ENCODE assay signal across 1 cellular context in the genomic region with DNA sequence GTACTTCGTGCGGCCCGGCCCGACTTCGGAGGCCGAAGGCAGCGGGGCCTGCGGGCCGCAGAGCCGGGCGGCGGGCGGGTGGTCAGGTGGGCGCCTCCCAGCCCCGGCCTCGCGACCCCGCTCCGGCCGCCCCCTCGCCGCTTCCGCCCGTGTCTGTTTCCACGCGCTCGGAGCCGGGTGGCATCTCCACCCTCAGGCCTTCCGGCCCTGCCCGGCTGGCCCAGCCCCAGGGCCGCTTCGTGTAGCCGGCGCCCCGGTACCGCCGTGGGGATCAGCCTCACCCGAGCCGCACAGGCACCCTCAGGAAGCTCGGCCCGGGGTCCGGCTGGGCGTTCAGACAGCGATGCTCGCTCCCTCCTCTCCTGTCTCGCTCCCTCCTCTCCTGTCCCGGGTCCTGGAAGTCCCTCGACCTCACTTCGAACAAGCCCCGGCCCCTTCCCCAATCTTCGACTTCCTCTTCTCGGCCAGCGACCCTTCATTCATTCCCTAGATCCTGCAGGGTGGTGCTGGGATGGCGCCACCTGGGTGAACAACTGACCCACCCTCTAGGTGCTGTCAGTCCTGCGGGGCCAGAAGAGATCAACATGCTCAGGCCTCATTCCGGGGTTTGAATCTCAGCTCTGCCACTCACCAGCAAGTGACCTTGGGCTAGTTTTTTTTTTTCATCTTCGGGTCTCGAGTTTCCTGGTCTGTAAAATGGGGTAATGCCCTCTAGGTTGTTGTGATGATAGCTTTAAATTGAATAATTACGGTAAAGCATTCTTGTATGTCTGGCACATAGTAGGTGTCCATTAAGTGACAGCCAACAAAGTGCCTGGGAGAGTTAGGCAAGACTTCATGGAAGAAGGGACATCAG.
TF ChIP-seq lines count a peak whose summit lies in the region.

No MANE protein-coding gene starts in this region.

TF ChIP-seq in HepG2, 621 proteins besides CTCF, POLR2A, EP300 and RAD21 (continued from another document and continues in another):
- TF ChIP-seq, protein P1, sequence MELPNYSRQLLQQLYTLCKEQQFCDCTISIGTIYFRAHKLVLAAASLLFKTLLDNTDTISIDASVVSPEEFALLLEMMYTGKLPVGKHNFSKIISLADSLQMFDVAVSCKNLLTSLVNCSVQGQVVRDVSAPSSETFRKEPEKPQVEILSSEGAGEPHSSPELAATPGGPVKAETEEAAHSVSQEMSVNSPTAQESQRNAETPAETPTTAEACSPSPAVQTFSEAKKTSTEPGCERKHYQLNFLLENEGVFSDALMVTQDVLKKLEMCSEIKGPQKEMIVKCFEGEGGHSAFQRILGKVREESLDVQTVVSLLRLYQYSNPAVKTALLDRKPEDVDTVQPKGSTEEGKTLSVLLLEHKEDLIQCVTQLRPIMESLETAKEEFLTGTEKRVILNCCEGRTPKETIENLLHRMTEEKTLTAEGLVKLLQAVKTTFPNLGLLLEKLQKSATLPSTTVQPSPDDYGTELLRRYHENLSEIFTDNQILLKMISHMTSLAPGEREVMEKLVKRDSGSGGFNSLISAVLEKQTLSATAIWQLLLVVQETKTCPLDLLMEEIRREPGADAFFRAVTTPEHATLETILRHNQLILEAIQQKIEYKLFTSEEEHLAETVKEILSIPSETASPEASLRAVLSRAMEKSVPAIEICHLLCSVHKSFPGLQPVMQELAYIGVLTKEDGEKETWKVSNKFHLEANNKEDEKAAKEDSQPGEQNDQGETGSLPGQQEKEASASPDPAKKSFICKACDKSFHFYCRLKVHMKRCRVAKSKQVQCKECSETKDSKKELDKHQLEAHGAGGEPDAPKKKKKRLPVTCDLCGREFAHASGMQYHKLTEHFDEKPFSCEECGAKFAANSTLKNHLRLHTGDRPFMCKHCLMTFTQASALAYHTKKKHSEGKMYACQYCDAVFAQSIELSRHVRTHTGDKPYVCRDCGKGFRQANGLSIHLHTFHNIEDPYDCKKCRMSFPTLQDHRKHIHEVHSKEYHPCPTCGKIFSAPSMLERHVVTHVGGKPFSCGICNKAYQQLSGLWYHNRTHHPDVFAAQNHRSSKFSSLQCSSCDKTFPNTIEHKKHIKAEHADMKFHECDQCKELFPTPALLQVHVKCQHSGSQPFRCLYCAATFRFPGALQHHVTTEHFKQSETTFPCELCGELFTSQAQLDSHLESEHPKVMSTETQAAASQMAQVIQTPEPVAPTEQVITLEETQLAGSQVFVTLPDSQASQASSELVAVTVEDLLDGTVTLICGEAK (IDR thresholded peaks at IDR 0.05), result no peak
- TF ChIP-seq, protein P1 (CRISPR knock-in tag; IDR thresholded peaks at IDR 0.05), result peak; percentile 11; the same call in 1 of the 2 replicates
- TF ChIP-seq ELF1 (CRISPR knock-in tag; IDR thresholded peaks at IDR 0.05), result peak; percentile 39; the same call in 1 of the 2 replicates
- TF ChIP-seq, protein P2, sequence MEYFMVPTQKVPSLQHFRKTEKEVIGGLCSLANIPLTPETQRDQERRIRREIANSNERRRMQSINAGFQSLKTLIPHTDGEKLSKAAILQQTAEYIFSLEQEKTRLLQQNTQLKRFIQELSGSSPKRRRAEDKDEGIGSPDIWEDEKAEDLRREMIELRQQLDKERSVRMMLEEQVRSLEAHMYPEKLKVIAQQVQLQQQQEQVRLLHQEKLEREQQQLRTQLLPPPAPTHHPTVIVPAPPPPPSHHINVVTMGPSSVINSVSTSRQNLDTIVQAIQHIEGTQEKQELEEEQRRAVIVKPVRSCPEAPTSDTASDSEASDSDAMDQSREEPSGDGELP (IDR thresholded peaks at IDR 0.05; ENCODE audit: borderline replicate concordance, low read depth), result peak; percentile 49; the same call in 1 of the 2 replicates
- no peak for TF ChIP-seq ELF3 (CRISPR knock-in tag; IDR thresholded peaks at IDR 0.05)
- no peak for TF ChIP-seq NR2F2 (IDR thresholded peaks at IDR 0.05; ENCODE audit: borderline replicate concordance, low read depth)
- no peak for TF ChIP-seq ZFP41 (CRISPR knock-in tag; IDR thresholded peaks at IDR 0.05; ENCODE audit: borderline replicate concordance)
- TF ChIP-seq RBM22 (optimal IDR thresholded peaks at IDR 0.05; ENCODE audit: low read length), result no peak
- TF ChIP-seq LCORL (IDR thresholded peaks at IDR 0.05), result no peak
- TF ChIP-seq LCORL (CRISPR knock-in tag; IDR thresholded peaks at IDR 0.05), result no peak; the same call in 1 of the 2 replicates
- TF ChIP-seq, protein P3, sequence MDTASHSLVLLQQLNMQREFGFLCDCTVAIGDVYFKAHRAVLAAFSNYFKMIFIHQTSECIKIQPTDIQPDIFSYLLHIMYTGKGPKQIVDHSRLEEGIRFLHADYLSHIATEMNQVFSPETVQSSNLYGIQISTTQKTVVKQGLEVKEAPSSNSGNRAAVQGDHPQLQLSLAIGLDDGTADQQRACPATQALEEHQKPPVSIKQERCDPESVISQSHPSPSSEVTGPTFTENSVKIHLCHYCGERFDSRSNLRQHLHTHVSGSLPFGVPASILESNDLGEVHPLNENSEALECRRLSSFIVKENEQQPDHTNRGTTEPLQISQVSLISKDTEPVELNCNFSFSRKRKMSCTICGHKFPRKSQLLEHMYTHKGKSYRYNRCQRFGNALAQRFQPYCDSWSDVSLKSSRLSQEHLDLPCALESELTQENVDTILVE (CRISPR knock-in tag; IDR thresholded peaks at IDR 0.05), result no peak; the same call in 1 of the 2 replicates
- TF ChIP-seq BRCA1 (CRISPR knock-in tag; IDR thresholded peaks at IDR 0.05), result 0 out of 2 replicates have a peak, but pooled peaks have one; percentile 63
- TF ChIP-seq ZNF263 (CRISPR knock-in tag; IDR thresholded peaks at IDR 0.05), result peak; percentile 50
- peak; percentile 63; the same call in 1 of the 2 replicates for TF ChIP-seq EEA1 (CRISPR knock-in tag; IDR thresholded peaks at IDR 0.05; ENCODE audit: borderline replicate concordance)
- no peak for TF ChIP-seq ZNF616 (CRISPR knock-in tag; IDR thresholded peaks at IDR 0.05; ENCODE audit: low read depth)
- peak; percentile 78; the same call in 1 of the 2 replicates for TF ChIP-seq ZSCAN20 (CRISPR knock-in tag; IDR thresholded peaks at IDR 0.05; ENCODE audit: borderline replicate concordance)
- TF ChIP-seq, protein P4, sequence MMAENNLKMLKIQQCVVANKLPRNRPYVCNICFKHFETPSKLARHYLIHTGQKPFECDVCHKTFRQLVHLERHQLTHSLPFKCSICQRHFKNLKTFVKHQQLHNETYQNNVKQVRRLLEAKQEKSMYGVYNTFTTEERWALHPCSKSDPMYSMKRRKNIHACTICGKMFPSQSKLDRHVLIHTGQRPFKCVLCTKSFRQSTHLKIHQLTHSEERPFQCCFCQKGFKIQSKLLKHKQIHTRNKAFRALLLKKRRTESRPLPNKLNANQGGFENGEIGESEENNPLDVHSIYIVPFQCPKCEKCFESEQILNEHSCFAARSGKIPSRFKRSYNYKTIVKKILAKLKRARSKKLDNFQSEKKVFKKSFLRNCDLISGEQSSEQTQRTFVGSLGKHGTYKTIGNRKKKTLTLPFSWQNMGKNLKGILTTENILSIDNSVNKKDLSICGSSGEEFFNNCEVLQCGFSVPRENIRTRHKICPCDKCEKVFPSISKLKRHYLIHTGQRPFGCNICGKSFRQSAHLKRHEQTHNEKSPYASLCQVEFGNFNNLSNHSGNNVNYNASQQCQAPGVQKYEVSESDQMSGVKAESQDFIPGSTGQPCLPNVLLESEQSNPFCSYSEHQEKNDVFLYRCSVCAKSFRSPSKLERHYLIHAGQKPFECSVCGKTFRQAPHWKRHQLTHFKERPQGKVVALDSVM (CRISPR knock-in tag; IDR thresholded peaks at IDR 0.05), result peak; percentile 71; the same call in 1 of the 2 replicates
- TF ChIP-seq HHEX (CRISPR knock-in tag; IDR thresholded peaks at IDR 0.05), result no peak
- no peak for TF ChIP-seq SP2 (CRISPR knock-in tag; IDR thresholded peaks at IDR 0.05)
- peak; percentile 46 for TF ChIP-seq FOXA3 (CRISPR knock-in tag; IDR thresholded peaks at IDR 0.05)
- TF ChIP-seq CCAR2 (optimal IDR thresholded peaks at IDR 0.05; ENCODE audit: low read depth, low read length), result no peak
- no peak; the same call in 1 of the 2 replicates for TF ChIP-seq PITX1 (CRISPR knock-in tag; IDR thresholded peaks at IDR 0.05)
- TF ChIP-seq, protein P5, sequence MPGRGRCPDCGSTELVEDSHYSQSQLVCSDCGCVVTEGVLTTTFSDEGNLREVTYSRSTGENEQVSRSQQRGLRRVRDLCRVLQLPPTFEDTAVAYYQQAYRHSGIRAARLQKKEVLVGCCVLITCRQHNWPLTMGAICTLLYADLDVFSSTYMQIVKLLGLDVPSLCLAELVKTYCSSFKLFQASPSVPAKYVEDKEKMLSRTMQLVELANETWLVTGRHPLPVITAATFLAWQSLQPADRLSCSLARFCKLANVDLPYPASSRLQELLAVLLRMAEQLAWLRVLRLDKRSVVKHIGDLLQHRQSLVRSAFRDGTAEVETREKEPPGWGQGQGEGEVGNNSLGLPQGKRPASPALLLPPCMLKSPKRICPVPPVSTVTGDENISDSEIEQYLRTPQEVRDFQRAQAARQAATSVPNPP (CRISPR knock-in tag; IDR thresholded peaks at IDR 0.05), result peak; percentile 46; the same call in 1 of the 2 replicates
- TF ChIP-seq, protein P6, sequence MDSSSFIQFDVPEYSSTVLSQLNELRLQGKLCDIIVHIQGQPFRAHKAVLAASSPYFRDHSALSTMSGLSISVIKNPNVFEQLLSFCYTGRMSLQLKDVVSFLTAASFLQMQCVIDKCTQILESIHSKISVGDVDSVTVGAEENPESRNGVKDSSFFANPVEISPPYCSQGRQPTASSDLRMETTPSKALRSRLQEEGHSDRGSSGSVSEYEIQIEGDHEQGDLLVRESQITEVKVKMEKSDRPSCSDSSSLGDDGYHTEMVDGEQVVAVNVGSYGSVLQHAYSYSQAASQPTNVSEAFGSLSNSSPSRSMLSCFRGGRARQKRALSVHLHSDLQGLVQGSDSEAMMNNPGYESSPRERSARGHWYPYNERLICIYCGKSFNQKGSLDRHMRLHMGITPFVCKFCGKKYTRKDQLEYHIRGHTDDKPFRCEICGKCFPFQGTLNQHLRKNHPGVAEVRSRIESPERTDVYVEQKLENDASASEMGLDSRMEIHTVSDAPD (CRISPR knock-in tag; IDR thresholded peaks at IDR 0.05), result no peak
- TF ChIP-seq, protein P7, sequence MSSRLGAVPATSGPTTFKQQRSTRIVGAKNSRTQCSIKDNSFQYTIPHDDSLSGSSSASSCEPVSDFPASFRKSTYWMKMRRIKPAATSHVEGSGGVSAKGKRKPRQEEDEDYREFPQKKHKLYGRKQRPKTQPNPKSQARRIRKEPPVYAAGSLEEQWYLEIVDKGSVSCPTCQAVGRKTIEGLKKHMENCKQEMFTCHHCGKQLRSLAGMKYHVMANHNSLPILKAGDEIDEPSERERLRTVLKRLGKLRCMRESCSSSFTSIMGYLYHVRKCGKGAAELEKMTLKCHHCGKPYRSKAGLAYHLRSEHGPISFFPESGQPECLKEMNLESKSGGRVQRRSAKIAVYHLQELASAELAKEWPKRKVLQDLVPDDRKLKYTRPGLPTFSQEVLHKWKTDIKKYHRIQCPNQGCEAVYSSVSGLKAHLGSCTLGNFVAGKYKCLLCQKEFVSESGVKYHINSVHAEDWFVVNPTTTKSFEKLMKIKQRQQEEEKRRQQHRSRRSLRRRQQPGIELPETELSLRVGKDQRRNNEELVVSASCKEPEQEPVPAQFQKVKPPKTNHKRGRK (CRISPR knock-in tag; IDR thresholded peaks at IDR 0.05), result peak; percentile 24; the same call in 1 of the 2 replicates
- no peak for TF ChIP-seq ZNF747 (CRISPR knock-in tag; IDR thresholded peaks at IDR 0.05; ENCODE audit: borderline replicate concordance)
- 0 out of 2 replicates have a peak, but pooled peaks have one; percentile 84 for TF ChIP-seq ZNF30 (CRISPR knock-in tag; IDR thresholded peaks at IDR 0.05)
- peak; percentile 37 for TF ChIP-seq ZSCAN31 (CRISPR knock-in tag; IDR thresholded peaks at IDR 0.05; ENCODE audit: low read depth)
- TF ChIP-seq ZNF772 (CRISPR knock-in tag; IDR thresholded peaks at IDR 0.05), result 0 out of 2 replicates have a peak, but pooled peaks have one; percentile 6
- peak; percentile 44; the same call in 1 of the 2 replicates for TF ChIP-seq ZNF446 (CRISPR knock-in tag; IDR thresholded peaks at IDR 0.05)
- TF ChIP-seq NAIF1 (CRISPR knock-in tag; IDR thresholded peaks at IDR 0.05; ENCODE audit: borderline replicate concordance), result no peak
- peak; percentile 79; the same call in 1 of the 2 replicates for TF ChIP-seq ZNF776 (CRISPR knock-in tag; IDR thresholded peaks at IDR 0.05)
- peak; percentile 86 for TF ChIP-seq ZMYM3 (CRISPR knock-in tag; IDR thresholded peaks at IDR 0.05)
- TF ChIP-seq ZNF572 (CRISPR knock-in tag; IDR thresholded peaks at IDR 0.05), result no peak
- peak; percentile 77; the same call in 1 of the 2 replicates for TF ChIP-seq CCDC6 (CRISPR knock-in tag; IDR thresholded peaks at IDR 0.05)
- peak; percentile 57; the same call in 1 of the 2 replicates for TF ChIP-seq AHR (CRISPR knock-in tag; IDR thresholded peaks at IDR 0.05)
- TF ChIP-seq HNF4A (CRISPR knock-in tag; IDR thresholded peaks at IDR 0.05), result peak; percentile 36; the same call in 1 of the 2 replicates
- TF ChIP-seq CBX1 (IDR thresholded peaks at IDR 0.05; ENCODE audit: low read depth), result no peak
- TF ChIP-seq GFI1 (CRISPR knock-in tag; IDR thresholded peaks at IDR 0.05; ENCODE audit: borderline replicate concordance), result peak; percentile 97
- TF ChIP-seq RBM39 (IDR thresholded peaks at IDR 0.05; ENCODE audit: low read depth, low read length, poor library complexity, severe bottlenecking), result peak; percentile 57
